8 cellular contexts compared by ENCODE assay signal in the genomic region with DNA sequence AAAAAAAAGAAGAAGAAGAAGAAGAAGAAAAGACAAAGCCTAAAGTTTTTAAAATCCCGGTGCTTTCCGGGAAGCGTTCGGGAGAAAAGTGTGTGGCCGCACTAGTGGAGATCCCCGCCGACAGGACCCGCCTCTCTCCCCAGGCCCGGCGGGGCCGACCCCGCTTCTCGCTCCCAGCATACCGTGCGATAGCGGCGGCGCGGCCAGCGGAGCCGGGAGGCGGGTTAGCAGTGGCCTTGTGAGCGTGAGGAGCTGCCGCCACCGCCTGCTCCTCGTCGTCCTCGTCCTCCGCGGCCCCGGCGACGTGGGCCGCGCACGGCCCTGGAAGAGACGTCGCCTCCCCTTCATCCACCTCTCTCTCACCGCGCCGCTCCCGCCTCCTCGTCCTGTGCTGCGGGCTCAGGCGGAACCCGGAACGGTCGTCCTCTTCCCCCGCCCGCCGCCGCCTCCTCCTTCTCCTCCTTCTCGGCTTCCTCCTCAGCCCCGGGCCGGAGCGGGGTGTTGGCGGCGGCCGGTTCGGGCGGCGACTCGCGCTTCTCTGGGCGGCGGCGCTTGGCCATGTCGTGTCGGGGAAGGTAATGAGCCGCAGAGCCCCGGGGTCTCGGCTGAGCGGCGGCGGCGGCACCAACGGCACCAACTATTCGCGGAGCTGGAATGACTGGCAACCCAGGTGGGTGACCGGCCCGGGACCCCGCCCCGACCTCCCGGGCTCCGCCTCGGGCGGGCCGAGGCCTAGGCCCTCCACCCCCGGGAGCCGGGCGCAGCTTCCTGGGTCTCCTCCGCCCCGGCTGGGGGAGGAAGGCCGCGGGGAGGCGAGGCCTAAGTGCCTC.
DNase-seq lines count a peak whose midpoint lies in the region; ATAC-seq and TF ChIP-seq lines count a peak whose summit lies in the region.
"Not testable (repeated sequence)": the region's sequence is repeated elsewhere in the genome, so short reads cannot be mapped to it uniquely, and the experiment has no call there.

No MANE protein-coding gene starts in this region.

- peak overlapping the region; percentile 96 for H3K56ac ChIP-seq in mesendoderm (ENCODE audit: low read length)

- H3K9ac ChIP-seq in OCI-LY3 (ENCODE audit: low read length) (peak overlapping the region; percentile 89), mesendoderm (ENCODE audit: low read length) (peak overlapping the region; percentile 86)

- H3K4me3 Mint-ChIP-seq in endothelial cell (ENCODE audit: unreplicated experiment) = peak overlapping the region; percentile 98

- H3K23ac ChIP-seq in mesendoderm (ENCODE audit: low read length) = not testable (repeated sequence)

- H3K27me3 ChIP-seq in OCI-LY3 (ENCODE audit: low read depth, low read length); mesendoderm (ENCODE audit: insufficient read depth, low read length, poor library complexity): not testable (repeated sequence)

- H2BK15ac ChIP-seq in mesendoderm (replicated peaks; ENCODE audit: low read depth) = not testable (repeated sequence)

- H3K4me1 ChIP-seq in OCI-LY3 (ENCODE audit: low read length); mesendoderm (ENCODE audit: control insufficient read depth, low read depth, low read length): not testable (repeated sequence)

- not testable (repeated sequence) for H3K27me3 Mint-ChIP-seq in endothelial cell (ENCODE audit: unreplicated experiment)

- H3K18ac ChIP-seq in mesendoderm (ENCODE audit: low read length) = peak overlapping the region; percentile 97

- DNase-seq in COLO668 (lab: John Stamatoyannopoulos, UW; ENCODE audit: unreplicated experiment) = peak; percentile 86
- peak; percentile 79 for DNase-seq in HT-29 (ENCODE audit: low spot score)
- DNase-seq in activated T-cell treated with anti-CD3 and anti-CD28 coated beads for 1 hour (ENCODE audit: low read depth) = peak; percentile 48
- DNase-seq in endothelial cell (ENCODE audit: low spot score) = peak; percentile 76
- peak; percentile 86 for DNase-seq in mesendoderm
- peak; percentile 46 to 57 (median 49) for DNase-seq in stimulated activated CD4-positive, alpha-beta T cell treated with anti-CD3 and anti-CD28 coated beads, TNF-alpha, amount 100 ng/mL, for 48 hours (ENCODE audit: low read depth in 3 of 3)

- peak overlapping the region; percentile 85; the same call in 1 of the 2 replicates for H2AFZ ChIP-seq in OCI-LY3 (ENCODE audit: low read depth, low read length)

- H3K79me1 ChIP-seq in mesendoderm (ENCODE audit: low read length) = not testable (repeated sequence)

- H3K27ac ChIP-seq in OCI-LY3 (ENCODE audit: low read length) = peak overlapping the region; percentile 86
- peak overlapping the region; percentile 98 for H3K27ac ChIP-seq in mesendoderm (ENCODE audit: low read depth, low read length)

- H3K9me3 ChIP-seq in OCI-LY3 (ENCODE audit: insufficient read depth, low read length) = not testable (repeated sequence)

- H3K4me1 Mint-ChIP-seq in endothelial cell (ENCODE audit: unreplicated experiment) = not testable (repeated sequence)

- peak; percentile 66 for ATAC-seq in GM21360 (IDR thresholded peaks at IDR 0.05; ENCODE audit: unreplicated experiment)

- H3K4me3 ChIP-seq in OCI-LY3 (ENCODE audit: low read length) (peak overlapping the region; percentile 89), mesendoderm (ENCODE audit: low read length) (peak overlapping the region; percentile 59)

- H4K5ac ChIP-seq in mesendoderm (ENCODE audit: low read length) = not testable (repeated sequence)

- not testable (repeated sequence) for H2BK5ac ChIP-seq in mesendoderm (ENCODE audit: low read length)

- H3K36me3 Mint-ChIP-seq in endothelial cell (ENCODE audit: low read depth, unreplicated experiment) = not testable (repeated sequence)

- no CpG with 5 or more reads among the region's 96 CpGs for WGBS in mesendoderm (ENCODE audit: extremely low coverage, insufficient coverage, low lambda C conversion rate)

- H3K36me3 ChIP-seq in OCI-LY3 (replicated peaks; ENCODE audit: low read depth, low read length); mesendoderm (ENCODE audit: control insufficient read depth, insufficient read depth, low read length): not testable (repeated sequence)

- H3K4ac ChIP-seq in mesendoderm (ENCODE audit: low read depth, low read length) = peak overlapping the region; percentile 6

- H2AK5ac ChIP-seq in mesendoderm (ENCODE audit: low read length) = not testable (repeated sequence)

- not testable (repeated sequence) for H4K8ac ChIP-seq in mesendoderm (ENCODE audit: low read depth, low read length)

- H3K27ac Mint-ChIP-seq in endothelial cell (ENCODE audit: unreplicated experiment) = peak overlapping the region; percentile 87

- not testable (repeated sequence) for H2BK120ac ChIP-seq in mesendoderm (ENCODE audit: low read depth, low read length)

- TF ChIP-seq CTCF in OCI-LY3 (IDR thresholded peaks at IDR 0.05; ENCODE audit: low read depth, low read length); endothelial cell (IDR thresholded peaks at IDR 0.05; ENCODE audit: unreplicated experiment): not testable (repeated sequence)

- H3K4me2 ChIP-seq in OCI-LY3 (ENCODE audit: low read length) = peak overlapping the region; percentile 53
- H3K4me2 ChIP-seq in mesendoderm (ENCODE audit: low read length) = not testable (repeated sequence)

- not testable (repeated sequence) for H3K9me3 Mint-ChIP-seq in endothelial cell (ENCODE audit: unreplicated experiment)

- H4K20me1 ChIP-seq in OCI-LY3 (ENCODE audit: insufficient read depth, low read length) = not testable (repeated sequence)

- H3K79me2 ChIP-seq in OCI-LY3 (ENCODE audit: low read length) = peaks cover 11% of the 10 kb centered on the region
- not testable (repeated sequence) for H3K79me2 ChIP-seq in mesendoderm (ENCODE audit: control insufficient read depth, insufficient read depth, low read length)

Comparison
In these comparisons a context has a peak if more than half of its experiments do, and no peak if none do; other contexts are left out.
1. Peak in every context shown above with its lines: DNase-seq, ATAC-seq, H3K4me3 ChIP-seq and H3K27ac ChIP-seq.